26 cellular contexts compared by ENCODE assay signal in the genomic region with DNA sequence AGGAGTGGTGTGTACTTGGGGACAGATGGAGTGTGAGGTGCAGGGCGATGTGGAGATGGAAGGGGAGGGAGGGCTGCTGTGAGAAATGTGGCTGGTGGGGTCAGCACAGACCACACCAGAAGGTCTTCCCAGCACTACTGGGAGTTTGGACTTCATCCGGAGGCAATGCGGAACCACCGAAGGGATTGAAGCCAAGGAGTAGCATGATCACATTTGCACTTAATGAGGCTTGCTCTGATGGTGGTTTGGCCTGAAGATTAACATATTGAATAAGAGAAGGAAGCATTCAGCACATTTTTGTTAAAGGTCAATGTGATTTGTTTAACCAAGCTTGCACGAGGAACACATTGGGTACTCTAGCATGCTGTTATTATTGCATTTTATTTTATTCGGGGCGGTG.
"Had no signal": no experiment of that assay in that cellular context is flagged by ENCODE, and none has a peak within 500 bp of the region (broad histone marks: within the 10 kb centered on the region; RNA-seq: fewer than 3 reads in every experiment).

No MANE protein-coding gene starts in this region.

- H3K36me3 Mint-ChIP-seq: memory B cell; natural killer cell; neural progenitor cell; stimulated activated effector memory CD8-positive, alpha-beta T cell treated with anti-CD3 and anti-CD28 coated beads, Interleukin-12 subunit alpha, Interleukin-12 subunit beta, amount 100 ng/mL, for 72 hours had no signal

- H3K4me2 ChIP-seq: hepatocyte, neural progenitor cell had no signal

- H3K4me1 ChIP-seq: colonic mucosa, esophagus muscularis mucosa, foreskin keratinocyte, gastroesophageal sphincter, heart left ventricle, prostate gland, sigmoid colon, stomach, upper lobe of right lung, uterus had no signal

- H3K9me3 ChIP-seq: colonic mucosa, esophagus muscularis mucosa, gastroesophageal sphincter, heart left ventricle, prostate gland, sigmoid colon, stomach, tibial nerve, upper lobe of right lung, uterus had no signal

- H3K9me3 Mint-ChIP-seq: memory B cell; natural killer cell; neural progenitor cell; stimulated activated effector memory CD8-positive, alpha-beta T cell treated with anti-CD3 and anti-CD28 coated beads, Interleukin-12 subunit alpha, Interleukin-12 subunit beta, amount 100 ng/mL, for 72 hours had no signal

- H3K27ac Mint-ChIP-seq: memory B cell; natural killer cell; neural progenitor cell; stimulated activated effector memory CD8-positive, alpha-beta T cell treated with anti-CD3 and anti-CD28 coated beads, Interleukin-12 subunit alpha, Interleukin-12 subunit beta, amount 100 ng/mL, for 72 hours had no signal

- H3K27me3 Mint-ChIP-seq: memory B cell had no signal

- ATAC-seq: foreskin keratinocyte; gastroesophageal sphincter; heart left ventricle; left lobe of liver; natural killer cell; right cardiac atrium; stimulated activated effector memory CD8-positive, alpha-beta T cell treated with anti-CD3 and anti-CD28 coated beads, Interleukin-12 subunit alpha, Interleukin-12 subunit beta, amount 100 ng/mL, for 72 hours; upper lobe of right lung had no signal

- DNase-seq: colonic mucosa; dermis blood vessel endothelial cell; effector memory CD4-positive, alpha-beta T cell; foreskin keratinocyte; heart left ventricle; kidney; natural killer cell; nucleus accumbens; right cardiac atrium; sigmoid colon; stimulated activated CD4-positive, alpha-beta T cell treated with anti-CD3 and anti-CD28 coated beads, Interleukin-2, amount 100 ng/mL, for 24 hours; stimulated activated CD4-positive, alpha-beta T cell treated with anti-CD3 and anti-CD28 coated beads, Interleukin-4, amount 100 ng/mL, for 24 hours; stimulated activated naive CD4-positive, alpha-beta T cell treated with Interleukin-2 at 50 U/mL for 16 hours; stomach; upper lobe of right lung; uterus had no signal

- H3K27me3 ChIP-seq: colonic mucosa, esophagus muscularis mucosa, foreskin keratinocyte, gastroesophageal sphincter, neural progenitor cell, sigmoid colon, tibial nerve, uterus had no signal

- H3K36me3 ChIP-seq: colonic mucosa, esophagus muscularis mucosa, gastroesophageal sphincter, heart left ventricle, neural progenitor cell, prostate gland, sigmoid colon, stomach, tibial nerve, upper lobe of right lung, uterus had no signal

- H3K4me1 Mint-ChIP-seq: memory B cell; natural killer cell; stimulated activated effector memory CD8-positive, alpha-beta T cell treated with anti-CD3 and anti-CD28 coated beads, Interleukin-12 subunit alpha, Interleukin-12 subunit beta, amount 100 ng/mL, for 72 hours had no signal

- H2AFZ ChIP-seq: hepatocyte, neural progenitor cell had no signal

- H3K27ac ChIP-seq: colonic mucosa, esophagus muscularis mucosa, foreskin keratinocyte, gastroesophageal sphincter, heart left ventricle, hepatocyte, neural progenitor cell, prostate gland, sigmoid colon, stomach, tibial nerve, upper lobe of right lung, uterus had no signal

- H3K79me2 ChIP-seq: hepatocyte had no signal

- H3K4me3 ChIP-seq: colonic mucosa, esophagus muscularis mucosa, gastroesophageal sphincter, heart left ventricle, hepatocyte, lung, neural progenitor cell, prostate gland, sigmoid colon, stomach, tibial nerve, upper lobe of right lung, uterus had no signal

- H3K4me3 Mint-ChIP-seq: memory B cell; natural killer cell; neural progenitor cell; stimulated activated effector memory CD8-positive, alpha-beta T cell treated with anti-CD3 and anti-CD28 coated beads, Interleukin-12 subunit alpha, Interleukin-12 subunit beta, amount 100 ng/mL, for 72 hours had no signal
